ENCODE assay signal across 26 cellular contexts in the genomic region with DNA sequence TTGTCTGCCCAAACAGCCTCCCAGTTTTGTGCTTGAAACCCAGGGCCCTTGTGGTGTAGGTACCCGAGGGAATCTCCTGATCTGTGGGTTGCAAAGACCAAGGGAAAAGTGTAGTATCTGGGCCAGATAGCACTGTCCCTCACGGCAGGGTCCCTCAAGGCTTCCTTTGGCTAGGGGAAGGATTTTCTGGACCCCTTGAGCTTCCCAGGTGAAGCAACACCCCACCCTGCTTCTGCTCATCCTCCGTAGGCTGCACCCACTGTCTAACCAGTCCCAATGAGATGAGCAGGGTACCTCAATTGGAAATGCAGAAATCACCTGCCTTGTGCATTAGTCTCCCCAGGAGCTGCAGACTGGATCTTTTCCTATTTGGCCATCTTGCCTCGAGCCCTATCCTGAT.
DNase-seq lines count a peak whose midpoint lies in the region; ATAC-seq, FAIRE-seq and TF ChIP-seq lines count a peak whose summit lies in the region.
"Had no signal": no experiment of that assay in that cellular context is flagged by ENCODE, and none has a peak within 500 bp of the region (broad histone marks: within the 10 kb centered on the region; RNA-seq: fewer than 3 reads in every experiment).

No MANE protein-coding gene starts in this region.

- H3K4me3 ChIP-seq in BLaER1 (no peak overlapping the region), PC-9 (no peak overlapping the region), kidney (ENCODE audit: low read length in 2 of 2) (no peak overlapping the region)
- H3K4me3 ChIP-seq: SJCRH30 had no signal

- no peak overlapping the region for H3K9ac ChIP-seq in BLaER1
- H3K9ac ChIP-seq in kidney (ENCODE audit: low read length in 2 of 2): no peak overlapping the region

- TF ChIP-seq CTCF in PC-9 (conservative IDR thresholded peaks at IDR 0.05) (no peak), kidney (IDR thresholded peaks at IDR 0.05; ENCODE audit: borderline replicate concordance, extremely low read depth, insufficient read depth) (no peak)

- no peaks in the 10 kb centered on the region for H3K9me2 ChIP-seq in PC-9 (ENCODE audit: insufficient read depth)

- POLR2A ChIA-PET in PC-9 (lab: Charles Lee; ENCODE audit: unreplicated experiment): no interaction called here

- peak overlapping the region; percentile 67; the same call in 1 of the 2 replicates for H2AFZ ChIP-seq in PC-9

- H3K27ac ChIP-seq in BLaER1: peak overlapping the region; percentile 6; the same call in 1 of the 2 replicates
- H3K27ac ChIP-seq in PC-9: no peak overlapping the region
- no peak overlapping the region for H3K27ac ChIP-seq in kidney (ENCODE audit: low read depth in 2 of 2, low read length in 2 of 2)
- H3K27ac ChIP-seq: HL-60, SJCRH30 had no signal

- H4K20me1 ChIP-seq in BLaER1 (no peaks in the 10 kb centered on the region), PC-9 (ENCODE audit: insufficient read depth) (no peaks in the 10 kb centered on the region)

- no peak for TF ChIP-seq POLR2A in erythroblast (IDR thresholded peaks at IDR 0.05; ENCODE audit: low read length)

- intact Hi-C loops in PC-9 (cut with micrococcal nuclease; ENCODE audit: unreplicated experiment): no loop called here
- intact Hi-C loops in kidney (cut with DNase I): no loop called here

- CTCF ChIA-PET in PC-9 (lab: Charles Lee): no interaction called here

- H3K9me3 ChIP-seq in BLaER1 (no peaks in the 10 kb centered on the region), PC-9 (ENCODE audit: insufficient read depth, low read depth) (no peaks in the 10 kb centered on the region), kidney (ENCODE audit: control insufficient read depth in 1 of 2, low read length in 2 of 2) (no peaks in the 10 kb centered on the region)

- H3K27me3 ChIP-seq in BLaER1 (no peaks in the 10 kb centered on the region), PC-9 (ENCODE audit: insufficient read depth, low read depth) (no peaks in the 10 kb centered on the region)
- H3K27me3 ChIP-seq: SJCRH30 had no signal

- H3K4me1 ChIP-seq in BLaER1 (peaks cover 7% of the 10 kb centered on the region; the same call in 1 of the 2 replicates), PC-9 (replicated peaks; ENCODE audit: insufficient read depth) (peaks cover 8% of the 10 kb centered on the region), kidney (ENCODE audit: control insufficient read depth in 1 of 2, insufficient read depth in 1 of 2, low read depth in 1 of 2, low read length in 2 of 2) (no peaks in the 10 kb centered on the region)
- H3K4me1 ChIP-seq: SJCRH30 had no signal

- H3K79me2 ChIP-seq in PC-9 (ENCODE audit: low read depth): no peaks in the 10 kb centered on the region

- ATAC-seq in HG03432 (IDR thresholded peaks at IDR 0.05; ENCODE audit: unreplicated experiment): peak; percentile 22
- no peak for ATAC-seq in HG03565 (IDR thresholded peaks at IDR 0.05; ENCODE audit: unreplicated experiment)
- ATAC-seq: Right ventricle myocardium inferior, SK-N-SH treated with all-trans-retinoic acid at 6 μM for 48 hours had no signal

- H3F3A ChIP-seq in PC-9 (ENCODE audit: insufficient read depth, low read depth): no peaks in the 10 kb centered on the region

- H3K36me3 ChIP-seq in BLaER1 (no peaks in the 10 kb centered on the region), PC-9 (ENCODE audit: low read depth) (no peaks in the 10 kb centered on the region), kidney (ENCODE audit: control insufficient read depth in 1 of 2, insufficient read depth in 2 of 2, low read length in 2 of 2) (no peaks in the 10 kb centered on the region)
- H3K36me3 ChIP-seq: SJCRH30 had no signal

- FAIRE-seq in kidney (lab: Jason Lieb, UNC) (no peak), RCC 7860 (lab: Jason Lieb, UNC) (no peak)
- FAIRE-seq: A204.1, G401.6 had no signal

- H3K4me2 ChIP-seq in BLaER1 (no peak overlapping the region), PC-9 (no peak overlapping the region)

- no peak for DNase-seq in PC-9
- DNase-seq in kidney: peak; percentile 17
- DNase-seq in RCC 7860 (ENCODE audit: low spot score): no peak
- DNase-seq in erythroblast (lab: John Stamatoyannopoulos, UW): no peak
- DNase-seq in UCSD-AML1 (lab: John Stamatoyannopoulos, UW; ENCODE audit: unreplicated experiment): no peak
- DNase-seq: C1 segment of cervical spinal cord, COR-L47, GOT3, HCEC 1CT, Karpas-422, MV-4-11, NCI-H1105 treated with DMSO at 0.1 percent for 48 hours, NCI-H146, NCI-H1930, NCI-H2107, NCI-H446, NCI-H82, SJCRH30 had no signal

- no TSS peak for BruUV-seq in PC-9 (replicated peaks; lab: Mats Ljungman, UMichigan)
